1 cellular context compared by ENCODE assay signal in the genomic region with DNA sequence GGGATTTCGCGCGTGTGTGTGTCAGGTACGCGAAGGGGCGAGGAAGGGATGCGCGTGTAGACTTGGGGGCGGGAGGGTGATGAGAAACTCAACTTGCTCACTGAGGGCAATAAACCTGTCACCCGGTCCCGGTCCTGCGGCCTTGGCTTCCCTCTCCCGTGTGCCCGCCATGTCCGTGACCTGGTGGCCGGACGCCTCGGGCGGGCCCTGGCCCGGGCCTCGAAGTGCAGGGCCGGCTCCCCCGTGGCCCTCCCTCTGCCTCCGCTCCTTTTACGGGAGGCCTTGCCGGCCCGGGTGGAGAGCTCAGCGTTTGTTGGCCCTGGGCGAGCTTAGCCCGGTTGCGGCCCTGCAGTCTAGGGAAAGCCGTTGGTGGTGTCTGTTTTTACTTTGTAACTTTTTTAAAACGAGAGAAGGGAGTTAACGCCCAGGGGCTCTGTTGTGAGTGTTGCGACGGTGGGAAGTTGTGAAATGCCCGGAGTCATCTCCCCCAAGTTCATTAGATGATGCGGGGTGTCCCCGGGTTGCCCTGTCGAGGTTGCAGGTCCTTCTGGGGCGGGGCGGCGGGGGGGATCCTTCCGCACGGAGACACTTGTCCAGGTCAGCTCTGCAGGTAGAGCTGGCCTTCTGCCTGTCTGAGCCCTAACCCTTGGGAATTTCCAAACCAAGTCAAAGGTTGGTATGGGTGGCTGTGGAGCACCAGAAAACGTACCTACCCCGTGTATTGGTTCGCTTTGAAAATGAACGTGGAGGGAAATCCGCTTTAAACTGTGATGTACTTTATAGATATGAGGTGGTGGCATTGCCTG.
A peak's percentile ranks its signal among the peaks of the same experiment; 100 is the strongest.
TF ChIP-seq lines count a peak whose summit lies in the region.

No MANE protein-coding gene starts in this region.

TF ChIP-seq in HEK293, 187 proteins besides CTCF, POLR2A, EP300 and RAD21 (continued from another document):
- 0 out of 2 replicates have a peak, but pooled peaks have one; percentile 21 for TF ChIP-seq ZEB2 (tag by site-specific recombination; IDR thresholded peaks at IDR 0.05)
- TF ChIP-seq ZNF664 (tag by site-specific recombination; IDR thresholded peaks at IDR 0.05), result no peak
- no peak for TF ChIP-seq ZNF561 (tag by site-specific recombination; IDR thresholded peaks at IDR 0.05; ENCODE audit: borderline replicate concordance)
- no peak for TF ChIP-seq ZNF423 (tag by site-specific recombination; IDR thresholded peaks at IDR 0.05)
- TF ChIP-seq, protein P1, sequence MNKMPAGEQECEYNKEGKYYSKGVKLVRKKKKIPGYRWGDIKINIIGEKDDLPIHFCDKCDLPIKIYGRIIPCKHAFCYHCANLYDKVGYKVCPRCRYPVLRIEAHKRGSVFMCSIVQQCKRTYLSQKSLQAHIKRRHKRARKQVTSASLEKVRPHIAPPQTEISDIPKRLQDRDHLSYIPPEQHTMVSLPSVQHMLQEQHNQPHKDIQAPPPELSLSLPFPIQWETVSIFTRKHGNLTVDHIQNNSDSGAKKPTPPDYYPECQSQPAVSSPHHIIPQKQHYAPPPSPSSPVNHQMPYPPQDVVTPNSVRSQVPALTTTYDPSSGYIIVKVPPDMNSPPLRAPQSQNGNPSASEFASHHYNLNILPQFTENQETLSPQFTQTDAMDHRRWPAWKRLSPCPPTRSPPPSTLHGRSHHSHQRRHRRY (tag by site-specific recombination; IDR thresholded peaks at IDR 0.05), result no peak
- TF ChIP-seq, protein P2, sequence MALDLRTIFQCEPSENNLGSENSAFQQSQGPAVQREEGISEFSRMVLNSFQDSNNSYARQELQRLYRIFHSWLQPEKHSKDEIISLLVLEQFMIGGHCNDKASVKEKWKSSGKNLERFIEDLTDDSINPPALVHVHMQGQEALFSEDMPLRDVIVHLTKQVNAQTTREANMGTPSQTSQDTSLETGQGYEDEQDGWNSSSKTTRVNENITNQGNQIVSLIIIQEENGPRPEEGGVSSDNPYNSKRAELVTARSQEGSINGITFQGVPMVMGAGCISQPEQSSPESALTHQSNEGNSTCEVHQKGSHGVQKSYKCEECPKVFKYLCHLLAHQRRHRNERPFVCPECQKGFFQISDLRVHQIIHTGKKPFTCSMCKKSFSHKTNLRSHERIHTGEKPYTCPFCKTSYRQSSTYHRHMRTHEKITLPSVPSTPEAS (tag by site-specific recombination; IDR thresholded peaks at IDR 0.05), result no peak
- TF ChIP-seq, protein P3, sequence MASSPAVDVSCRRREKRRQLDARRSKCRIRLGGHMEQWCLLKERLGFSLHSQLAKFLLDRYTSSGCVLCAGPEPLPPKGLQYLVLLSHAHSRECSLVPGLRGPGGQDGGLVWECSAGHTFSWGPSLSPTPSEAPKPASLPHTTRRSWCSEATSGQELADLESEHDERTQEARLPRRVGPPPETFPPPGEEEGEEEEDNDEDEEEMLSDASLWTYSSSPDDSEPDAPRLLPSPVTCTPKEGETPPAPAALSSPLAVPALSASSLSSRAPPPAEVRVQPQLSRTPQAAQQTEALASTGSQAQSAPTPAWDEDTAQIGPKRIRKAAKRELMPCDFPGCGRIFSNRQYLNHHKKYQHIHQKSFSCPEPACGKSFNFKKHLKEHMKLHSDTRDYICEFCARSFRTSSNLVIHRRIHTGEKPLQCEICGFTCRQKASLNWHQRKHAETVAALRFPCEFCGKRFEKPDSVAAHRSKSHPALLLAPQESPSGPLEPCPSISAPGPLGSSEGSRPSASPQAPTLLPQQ (tag by site-specific recombination; IDR thresholded peaks at IDR 0.05), result 0 out of 2 replicates have a peak, but pooled peaks have one; percentile 5
- TF ChIP-seq GLIS2 (tag by site-specific recombination; IDR thresholded peaks at IDR 0.05), result peak; percentile 44; the same call in 1 of the 2 replicates
- 0 out of 2 replicates have a peak, but pooled peaks have one; percentile 45 for TF ChIP-seq ZNF785 (tag by site-specific recombination; IDR thresholded peaks at IDR 0.05)
- TF ChIP-seq, protein P4, sequence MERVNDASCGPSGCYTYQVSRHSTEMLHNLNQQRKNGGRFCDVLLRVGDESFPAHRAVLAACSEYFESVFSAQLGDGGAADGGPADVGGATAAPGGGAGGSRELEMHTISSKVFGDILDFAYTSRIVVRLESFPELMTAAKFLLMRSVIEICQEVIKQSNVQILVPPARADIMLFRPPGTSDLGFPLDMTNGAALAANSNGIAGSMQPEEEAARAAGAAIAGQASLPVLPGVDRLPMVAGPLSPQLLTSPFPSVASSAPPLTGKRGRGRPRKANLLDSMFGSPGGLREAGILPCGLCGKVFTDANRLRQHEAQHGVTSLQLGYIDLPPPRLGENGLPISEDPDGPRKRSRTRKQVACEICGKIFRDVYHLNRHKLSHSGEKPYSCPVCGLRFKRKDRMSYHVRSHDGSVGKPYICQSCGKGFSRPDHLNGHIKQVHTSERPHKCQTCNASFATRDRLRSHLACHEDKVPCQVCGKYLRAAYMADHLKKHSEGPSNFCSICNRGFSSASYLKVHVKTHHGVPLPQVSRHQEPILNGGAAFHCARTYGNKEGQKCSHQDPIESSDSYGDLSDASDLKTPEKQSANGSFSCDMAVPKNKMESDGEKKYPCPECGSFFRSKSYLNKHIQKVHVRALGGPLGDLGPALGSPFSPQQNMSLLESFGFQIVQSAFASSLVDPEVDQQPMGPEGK (tag by site-specific recombination; IDR thresholded peaks at IDR 0.05), result 0 out of 2 replicates have a peak, but pooled peaks have one; percentile 7
- TF ChIP-seq PRDM1 (tag by site-specific recombination; IDR thresholded peaks at IDR 0.05), result no peak
- TF ChIP-seq ZBTB8A (tag by site-specific recombination; IDR thresholded peaks at IDR 0.05), result peak; percentile 30; the same call in 1 of the 2 replicates
- TF ChIP-seq ZNF777 (tag by site-specific recombination; IDR thresholded peaks at IDR 0.05; ENCODE audit: borderline replicate concordance), result no peak
- no peak for TF ChIP-seq ZNF416 (tag by site-specific recombination; IDR thresholded peaks at IDR 0.05)
- TF ChIP-seq, protein P5, sequence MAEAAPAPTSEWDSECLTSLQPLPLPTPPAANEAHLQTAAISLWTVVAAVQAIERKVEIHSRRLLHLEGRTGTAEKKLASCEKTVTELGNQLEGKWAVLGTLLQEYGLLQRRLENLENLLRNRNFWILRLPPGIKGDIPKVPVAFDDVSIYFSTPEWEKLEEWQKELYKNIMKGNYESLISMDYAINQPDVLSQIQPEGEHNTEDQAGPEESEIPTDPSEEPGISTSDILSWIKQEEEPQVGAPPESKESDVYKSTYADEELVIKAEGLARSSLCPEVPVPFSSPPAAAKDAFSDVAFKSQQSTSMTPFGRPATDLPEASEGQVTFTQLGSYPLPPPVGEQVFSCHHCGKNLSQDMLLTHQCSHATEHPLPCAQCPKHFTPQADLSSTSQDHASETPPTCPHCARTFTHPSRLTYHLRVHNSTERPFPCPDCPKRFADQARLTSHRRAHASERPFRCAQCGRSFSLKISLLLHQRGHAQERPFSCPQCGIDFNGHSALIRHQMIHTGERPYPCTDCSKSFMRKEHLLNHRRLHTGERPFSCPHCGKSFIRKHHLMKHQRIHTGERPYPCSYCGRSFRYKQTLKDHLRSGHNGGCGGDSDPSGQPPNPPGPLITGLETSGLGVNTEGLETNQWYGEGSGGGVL (tag by site-specific recombination; IDR thresholded peaks at IDR 0.05), result peak; percentile 14; the same call in 1 of the 2 replicates
- TF ChIP-seq, protein P6, sequence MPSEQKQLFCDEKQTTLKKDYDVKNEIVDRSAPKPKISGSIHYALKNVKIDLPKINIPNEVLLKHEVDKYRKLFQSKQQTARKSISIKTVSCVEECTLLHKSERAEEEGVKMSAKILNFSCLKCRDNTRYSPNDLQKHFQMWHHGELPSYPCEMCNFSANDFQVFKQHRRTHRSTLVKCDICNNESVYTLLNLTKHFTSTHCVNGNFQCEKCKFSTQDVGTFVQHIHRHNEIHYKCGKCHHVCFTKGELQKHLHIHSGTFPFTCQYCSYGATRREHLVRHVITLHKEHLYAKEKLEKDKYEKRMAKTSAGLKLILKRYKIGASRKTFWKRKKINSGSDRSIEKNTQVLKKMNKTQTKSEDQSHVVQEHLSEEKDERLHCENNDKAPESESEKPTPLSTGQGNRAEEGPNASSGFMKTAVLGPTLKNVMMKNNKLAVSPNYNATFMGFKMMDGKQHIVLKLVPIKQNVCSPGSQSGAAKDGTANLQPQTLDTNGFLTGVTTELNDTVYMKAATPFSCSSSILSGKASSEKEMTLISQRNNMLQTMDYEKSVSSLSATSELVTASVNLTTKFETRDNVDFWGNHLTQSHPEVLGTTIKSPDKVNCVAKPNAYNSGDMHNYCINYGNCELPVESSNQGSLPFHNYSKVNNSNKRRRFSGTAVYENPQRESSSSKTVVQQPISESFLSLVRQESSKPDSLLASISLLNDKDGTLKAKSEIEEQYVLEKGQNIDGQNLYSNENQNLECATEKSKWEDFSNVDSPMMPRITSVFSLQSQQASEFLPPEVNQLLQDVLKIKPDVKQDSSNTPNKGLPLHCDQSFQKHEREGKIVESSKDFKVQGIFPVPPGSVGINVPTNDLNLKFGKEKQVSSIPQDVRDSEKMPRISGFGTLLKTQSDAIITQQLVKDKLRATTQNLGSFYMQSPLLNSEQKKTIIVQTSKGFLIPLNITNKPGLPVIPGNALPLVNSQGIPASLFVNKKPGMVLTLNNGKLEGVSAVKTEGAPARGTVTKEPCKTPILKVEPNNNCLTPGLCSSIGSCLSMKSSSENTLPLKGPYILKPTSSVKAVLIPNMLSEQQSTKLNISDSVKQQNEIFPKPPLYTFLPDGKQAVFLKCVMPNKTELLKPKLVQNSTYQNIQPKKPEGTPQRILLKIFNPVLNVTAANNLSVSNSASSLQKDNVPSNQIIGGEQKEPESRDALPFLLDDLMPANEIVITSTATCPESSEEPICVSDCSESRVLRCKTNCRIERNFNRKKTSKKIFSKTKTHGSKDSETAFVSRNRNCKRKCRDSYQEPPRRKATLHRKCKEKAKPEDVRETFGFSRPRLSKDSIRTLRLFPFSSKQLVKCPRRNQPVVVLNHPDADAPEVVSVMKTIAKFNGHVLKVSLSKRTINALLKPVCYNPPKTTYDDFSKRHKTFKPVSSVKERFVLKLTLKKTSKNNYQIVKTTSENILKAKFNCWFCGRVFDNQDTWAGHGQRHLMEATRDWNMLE (tag by site-specific recombination; conservative IDR thresholded peaks at IDR 0.05; ENCODE audit: low read depth), result no peak
- TF ChIP-seq ZNF433 (tag by site-specific recombination; IDR thresholded peaks at IDR 0.05; ENCODE audit: low read depth), result no peak
- TF ChIP-seq SP2 (tag by site-specific recombination; IDR thresholded peaks at IDR 0.05), result peak; percentile 46
- no peak for TF ChIP-seq ZSCAN16 (tag by site-specific recombination; IDR thresholded peaks at IDR 0.05)
- TF ChIP-seq HOXC10 (CRISPR knock-in tag; IDR thresholded peaks at IDR 0.05), result no peak
- peak; percentile 83 for TF ChIP-seq ZNF335 (tag by site-specific recombination; conservative IDR thresholded peaks at IDR 0.05)
- TF ChIP-seq, protein P7, sequence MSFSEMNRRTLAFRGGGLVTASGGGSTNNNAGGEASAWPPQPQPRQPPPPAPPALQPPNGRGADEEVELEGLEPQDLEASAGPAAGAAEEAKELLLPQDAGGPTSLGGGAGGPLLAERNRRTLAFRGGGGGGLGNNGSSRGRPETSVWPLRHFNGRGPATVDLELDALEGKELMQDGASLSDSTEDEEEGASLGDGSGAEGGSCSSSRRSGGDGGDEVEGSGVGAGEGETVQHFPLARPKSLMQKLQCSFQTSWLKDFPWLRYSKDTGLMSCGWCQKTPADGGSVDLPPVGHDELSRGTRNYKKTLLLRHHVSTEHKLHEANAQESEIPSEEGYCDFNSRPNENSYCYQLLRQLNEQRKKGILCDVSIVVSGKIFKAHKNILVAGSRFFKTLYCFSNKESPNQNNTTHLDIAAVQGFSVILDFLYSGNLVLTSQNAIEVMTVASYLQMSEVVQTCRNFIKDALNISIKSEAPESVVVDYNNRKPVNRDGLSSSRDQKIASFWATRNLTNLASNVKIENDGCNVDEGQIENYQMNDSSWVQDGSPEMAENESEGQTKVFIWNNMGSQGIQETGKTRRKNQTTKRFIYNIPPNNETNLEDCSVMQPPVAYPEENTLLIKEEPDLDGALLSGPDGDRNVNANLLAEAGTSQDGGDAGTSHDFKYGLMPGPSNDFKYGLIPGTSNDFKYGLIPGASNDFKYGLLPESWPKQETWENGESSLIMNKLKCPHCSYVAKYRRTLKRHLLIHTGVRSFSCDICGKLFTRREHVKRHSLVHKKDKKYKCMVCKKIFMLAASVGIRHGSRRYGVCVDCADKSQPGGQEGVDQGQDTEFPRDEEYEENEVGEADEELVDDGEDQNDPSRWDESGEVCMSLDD (tag by site-specific recombination; IDR thresholded peaks at IDR 0.05), result no peak
- peak; percentile 72; the same call in 1 of the 2 replicates for TF ChIP-seq ZNF501 (tag by site-specific recombination; IDR thresholded peaks at IDR 0.05)
- no peak for TF ChIP-seq HOXA7 (CRISPR knock-in tag; IDR thresholded peaks at IDR 0.05; ENCODE audit: borderline replicate concordance)
- TF ChIP-seq, protein P8, sequence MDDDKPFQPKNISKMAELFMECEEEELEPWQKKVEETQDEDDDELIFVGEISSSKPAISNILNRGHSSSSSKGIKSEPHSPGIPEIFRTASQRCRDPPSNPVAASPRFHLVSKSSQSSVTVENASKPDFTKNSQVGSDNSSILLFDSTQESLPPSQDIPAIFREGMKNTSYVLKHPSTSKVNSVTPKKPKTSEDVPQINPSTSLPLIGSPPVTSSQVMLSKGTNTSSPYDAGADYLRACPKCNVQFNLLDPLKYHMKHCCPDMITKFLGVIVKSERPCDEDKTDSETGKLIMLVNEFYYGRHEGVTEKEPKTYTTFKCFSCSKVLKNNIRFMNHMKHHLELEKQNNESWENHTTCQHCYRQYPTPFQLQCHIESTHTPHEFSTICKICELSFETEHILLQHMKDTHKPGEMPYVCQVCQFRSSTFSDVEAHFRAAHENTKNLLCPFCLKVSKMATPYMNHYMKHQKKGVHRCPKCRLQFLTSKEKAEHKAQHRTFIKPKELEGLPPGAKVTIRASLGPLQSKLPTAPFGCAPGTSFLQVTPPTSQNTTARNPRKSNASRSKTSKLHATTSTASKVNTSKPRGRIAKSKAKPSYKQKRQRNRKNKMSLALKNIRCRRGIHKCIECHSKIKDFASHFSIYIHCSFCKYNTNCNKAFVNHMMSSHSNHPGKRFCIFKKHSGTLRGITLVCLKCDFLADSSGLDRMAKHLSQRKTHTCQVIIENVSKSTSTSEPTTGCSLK (tag by site-specific recombination; IDR thresholded peaks at IDR 0.05), result no peak
- TF ChIP-seq ZBTB7A (tag by site-specific recombination; IDR thresholded peaks at IDR 0.05; ENCODE audit: low read depth), result no peak
- peak; percentile 31 for TF ChIP-seq SP3 (tag by site-specific recombination; IDR thresholded peaks at IDR 0.05)
